ENCODE assay signal across 18 cellular contexts in the genomic region with DNA sequence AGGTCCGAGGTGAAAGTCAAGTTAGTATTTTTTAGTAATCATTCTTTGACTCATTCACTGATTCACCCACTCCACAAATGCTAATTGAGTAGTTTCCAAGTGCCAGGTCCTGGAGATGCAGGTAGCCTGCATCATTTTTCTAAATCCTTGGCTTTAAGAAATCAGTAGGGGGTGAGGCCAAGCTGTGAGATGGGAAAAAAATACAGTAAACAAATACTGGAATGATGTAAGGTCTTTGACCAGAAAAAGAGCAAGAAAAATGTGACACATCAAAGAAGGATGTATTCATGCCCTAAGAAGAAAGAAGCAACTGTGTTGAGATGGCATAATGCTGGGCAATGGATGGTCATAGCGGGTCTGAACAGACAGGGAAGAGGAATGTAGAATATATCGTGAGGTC.
DNase-seq lines count a peak whose midpoint lies in the region; ATAC-seq and TF ChIP-seq lines count a peak whose summit lies in the region.
"Had no signal": no experiment of that assay in that cellular context is flagged by ENCODE, and none has a peak within 500 bp of the region (broad histone marks: within the 10 kb centered on the region; RNA-seq: fewer than 3 reads in every experiment).

No MANE protein-coding gene starts in this region.

- no TSS peak for BruUV-seq in MCF 10A (replicated peaks; lab: Mats Ljungman, UMichigan)

- no peaks in the 10 kb centered on the region for H3K9me3 Mint-ChIP-seq in MCF 10A (ENCODE audit: unreplicated experiment)
- H3K9me3 Mint-ChIP-seq: H9 had no signal

- no peaks in the 10 kb centered on the region for H3K36me3 Mint-ChIP-seq in MCF 10A (ENCODE audit: insufficient read depth, unreplicated experiment)
- H3K36me3 Mint-ChIP-seq: CD14-positive monocyte had no signal

- no peak overlapping the region for H3K4me3 ChIP-seq in breast epithelium
- no peak overlapping the region for H3K4me3 ChIP-seq in SU-DHL-6 (ENCODE audit: insufficient read depth, low read length, poor library complexity, severe bottlenecking)
- no peak overlapping the region for H3K4me3 ChIP-seq in SJCRH30

- H3K9ac ChIP-seq in SU-DHL-6 (ENCODE audit: low read length): no peak overlapping the region

- no peaks in the 10 kb centered on the region for H3K27me3 Mint-ChIP-seq in MCF 10A (ENCODE audit: insufficient read depth, unreplicated experiment)

- CTCF ChIA-PET in MCF 10A (lab: Yijun Ruan, JAX): no interaction called here

- H3K4me1 Mint-ChIP-seq in MCF 10A (ENCODE audit: insufficient read depth, unreplicated experiment): peaks cover 13% of the 10 kb centered on the region
- H3K4me1 Mint-ChIP-seq: CD14-positive monocyte had no signal

- H3K9me3 ChIP-seq in breast epithelium (no peaks in the 10 kb centered on the region), SU-DHL-6 (ENCODE audit: insufficient read depth, low read length) (no peaks in the 10 kb centered on the region), SJCRH30 (replicated peaks) (no peaks in the 10 kb centered on the region)

- H3K4me2 ChIP-seq in SU-DHL-6 (ENCODE audit: low read depth, low read length, poor library complexity, severe bottlenecking): no peak overlapping the region

- H3K36me3 ChIP-seq in breast epithelium (peaks cover 4% of the 10 kb centered on the region), SU-DHL-6 (ENCODE audit: low read length) (no peaks in the 10 kb centered on the region; the same call in 1 of the 2 replicates), SJCRH30 (no peaks in the 10 kb centered on the region)

- no peaks in the 10 kb centered on the region for H4K20me1 ChIP-seq in SU-DHL-6 (ENCODE audit: low read depth, low read length)

- no peak overlapping the region for H3K4me3 Mint-ChIP-seq in MCF 10A (ENCODE audit: unreplicated experiment)
- H3K4me3 Mint-ChIP-seq: CD14-positive monocyte, H9 had no signal

- no peak for TF ChIP-seq POLR2A in breast epithelium (IDR thresholded peaks at IDR 0.05)

- no peak overlapping the region for H3K27ac ChIP-seq in breast epithelium
- no peak overlapping the region for H3K27ac ChIP-seq in SU-DHL-6 (ENCODE audit: low read depth, low read length)
- H3K27ac ChIP-seq in foreskin keratinocyte: no peak overlapping the region
- H3K27ac ChIP-seq in SJCRH30: no peak overlapping the region
- H3K27ac ChIP-seq: 22Rv1 had no signal

- TF ChIP-seq CTCF in MCF 10A (IDR thresholded peaks at IDR 0.05; ENCODE audit: unreplicated experiment) (no peak), breast epithelium (IDR thresholded peaks at IDR 0.05) (no peak), SU-DHL-6 (IDR thresholded peaks at IDR 0.05; ENCODE audit: insufficient read depth, low read length, poor library complexity, severe bottlenecking) (no peak), foreskin keratinocyte (conservative IDR thresholded peaks at IDR 0.05) (no peak)

- H3K27me3 ChIP-seq in breast epithelium: no peaks in the 10 kb centered on the region
- H3K27me3 ChIP-seq in SU-DHL-6 (ENCODE audit: low read length): no peaks in the 10 kb centered on the region
- no peaks in the 10 kb centered on the region for H3K27me3 ChIP-seq in foreskin keratinocyte
- no peaks in the 10 kb centered on the region for H3K27me3 ChIP-seq in SJCRH30

- H3K27ac Mint-ChIP-seq in MCF 10A (ENCODE audit: low read depth, unreplicated experiment): no peak overlapping the region
- H3K27ac Mint-ChIP-seq: CD14-positive monocyte had no signal

- no peaks in the 10 kb centered on the region for H3K4me1 ChIP-seq in breast epithelium
- peaks cover 4% of the 10 kb centered on the region for H3K4me1 ChIP-seq in foreskin keratinocyte
- no peaks in the 10 kb centered on the region for H3K4me1 ChIP-seq in SJCRH30

- H3K79me2 ChIP-seq in SU-DHL-6 (ENCODE audit: insufficient read depth, low read length): no peaks in the 10 kb centered on the region

- H3K9me2 ChIP-seq in SU-DHL-6 (replicated peaks; ENCODE audit: insufficient read depth, low read length): no peaks in the 10 kb centered on the region

- DNase-seq in MCF 10A (ENCODE audit: unreplicated experiment): peak; percentile 25
- no peak for DNase-seq in breast epithelium (ENCODE audit: low spot score in 2 of 2)
- peak; percentile 66 to 82 for DNase-seq in foreskin keratinocyte
- DNase-seq in SJCRH30: no peak
- DNase-seq in stimulated activated CD4-positive, alpha-beta T cell treated with anti-CD3 and anti-CD28 coated beads, Interleukin-12 subunit alpha, Interleukin-12 subunit beta, amount 100 ng/mL, for 4 hours: no peak
- DNase-seq: DMS 273 treated with DMSO at 0.1 percent for 48 hours, GDM1, H9, Kasumi-1, NCI-H1105 treated with DMSO at 0.1 percent for 48 hours, NCI-H1694, NCI-H2081 treated with DMSO at 0.1 percent for 48 hours, NCI-H748 treated with DMSO at 0.1 percent for 48 hours had no signal

- intact Hi-C loops in MCF 10A (cut with micrococcal nuclease) (no loop called here), breast epithelium (cut with DNase I; ENCODE audit: low total_unique reads) (no loop called here)

- ATAC-seq in foreskin keratinocyte: peak; percentile 91
- ATAC-seq in GM21447 (IDR thresholded peaks at IDR 0.05; ENCODE audit: unreplicated experiment): no peak
- ATAC-seq in HG02610 (IDR thresholded peaks at IDR 0.05; ENCODE audit: unreplicated experiment): no peak

- H2AFZ ChIP-seq in SU-DHL-6 (ENCODE audit: low read depth, low read length, severe bottlenecking): peak overlapping the region; percentile 62

- H3F3A ChIP-seq in SU-DHL-6 (ENCODE audit: insufficient read depth): no peaks in the 10 kb centered on the region

- POLR2A ChIA-PET in MCF 10A (lab: Yijun Ruan, JAX): no interaction called here

Comparison
In these comparisons a context has a peak if more than half of its experiments do, and no peak if none do; other contexts are left out.
1. DNase-seq: peak in MCF 10A (single experiment) and foreskin keratinocyte (2 of 2); none in breast epithelium (0 of 2), SJCRH30 (0 of 2) and stimulated activated CD4-positive, alpha-beta T cell treated with anti-CD3 and anti-CD28 coated beads, Interleukin-12 subunit alpha, Interleukin-12 subunit beta, amount 100 ng/mL, for 4 hours (single experiment).